In genomic region chr9:136572596-136573313, GRCh38 we compare ENCODE assay signal across 1 cellular context.
A peak's percentile ranks its signal among the peaks of the same experiment; 100 is the strongest.
TF ChIP-seq lines count a peak whose summit lies in the region.

No MANE protein-coding gene starts in this region.

TF ChIP-seq in HEK293, 187 proteins besides CTCF, POLR2A, EP300 and RAD21 (continued from another document):
- peak; percentile 49; the same call in 1 of the 2 replicates for TF ChIP-seq SP2 (tag by site-specific recombination; IDR thresholded peaks at IDR 0.05)
- TF ChIP-seq PRDM1 (tag by site-specific recombination; IDR thresholded peaks at IDR 0.05), result no peak
- TF ChIP-seq ZNF707 (tag by site-specific recombination; IDR thresholded peaks at IDR 0.05), result no peak
- no peak for TF ChIP-seq ZNF473 (tag by site-specific recombination; IDR thresholded peaks at IDR 0.05)
- peak; percentile 35; the same call in 1 of the 2 replicates for TF ChIP-seq SCRT2 (tag by site-specific recombination; IDR thresholded peaks at IDR 0.05)
- TF ChIP-seq ZNF37A (tag by site-specific recombination; IDR thresholded peaks at IDR 0.05), result no peak
- TF ChIP-seq HOXA7 (CRISPR knock-in tag; IDR thresholded peaks at IDR 0.05; ENCODE audit: borderline replicate concordance), result no peak
- TF ChIP-seq ZNF18 (tag by site-specific recombination; IDR thresholded peaks at IDR 0.05), result no peak
- TF ChIP-seq ZNF544 (tag by site-specific recombination; IDR thresholded peaks at IDR 0.05), result no peak
- no peak for TF ChIP-seq ZSCAN30 (tag by site-specific recombination; IDR thresholded peaks at IDR 0.05)
- no peak for TF ChIP-seq ZBTB49 (tag by site-specific recombination; IDR thresholded peaks at IDR 0.05; ENCODE audit: low read depth)
- peak; percentile 26; the same call in 1 of the 2 replicates for TF ChIP-seq ZNF600 (tag by site-specific recombination; IDR thresholded peaks at IDR 0.05)
- no peak for TF ChIP-seq TCF7L2 (IDR thresholded peaks at IDR 0.05; ENCODE audit: borderline replicate concordance, low read depth, low read length)
TF ChIP-seq in HEK293: peak in this region for 6.
